Comparison of ENCODE assay signal across 8 cellular contexts in the genomic region with DNA sequence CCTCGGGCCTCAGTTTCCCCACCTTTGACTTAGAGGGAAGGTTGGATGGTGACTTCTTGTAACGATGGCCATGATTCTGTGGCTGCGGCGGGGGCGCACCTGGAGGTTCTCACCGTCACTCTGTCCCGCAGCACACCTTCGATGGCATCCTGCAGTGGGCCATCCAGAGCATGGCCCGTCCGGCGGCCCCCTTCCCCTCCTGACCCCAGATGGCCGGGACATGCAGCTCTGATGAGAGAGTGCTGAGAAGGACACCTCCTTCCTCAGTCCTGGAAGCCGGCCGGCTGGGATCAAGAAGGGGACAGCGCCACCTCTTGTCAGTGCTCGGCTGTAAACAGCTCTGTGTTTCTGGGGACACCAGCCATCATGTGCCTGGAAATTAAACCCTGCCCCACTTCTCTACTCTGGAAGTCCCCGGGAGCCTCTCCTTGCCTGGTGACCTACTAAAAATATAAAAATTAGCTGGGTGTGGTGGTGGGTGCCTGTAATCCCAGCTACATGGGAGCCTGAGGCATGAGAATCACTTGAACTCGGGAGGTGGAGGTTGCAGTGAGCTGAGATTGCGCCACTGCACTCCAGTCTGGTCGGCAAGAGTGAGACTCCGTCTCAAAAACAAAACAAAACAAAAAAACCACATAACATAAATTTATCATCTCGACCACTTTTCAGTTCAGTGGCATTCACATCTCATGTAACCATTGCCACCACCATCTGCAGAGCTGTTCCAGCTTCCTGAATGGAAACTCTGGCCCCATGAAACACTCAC. TPM values are rescaled to one million over a fixed set of nuclear protein-coding genes. Genes with fewer than 3 reads are reported as not detected.
DNase-seq lines count a peak whose midpoint lies in the region; ATAC-seq and TF ChIP-seq lines count a peak whose summit lies in the region.

No MANE protein-coding gene starts in this region.

- H3K27me3 Mint-ChIP-seq in chondrocyte (ENCODE audit: low read depth), result no peaks in the 10 kb centered on the region

- ATAC-seq in HCT116 (peak; percentile 60), left lobe of liver (peak; percentile 65), HG03039 (IDR thresholded peaks at IDR 0.05; ENCODE audit: unreplicated experiment) (no peak)

- H3K36me3 ChIP-seq in BLaER1, result no peaks in the 10 kb centered on the region
- no peaks in the 10 kb centered on the region for H3K36me3 ChIP-seq in HCT116 (ENCODE audit: control insufficient read depth in 1 of 2, insufficient read depth in 2 of 2, low read length in 2 of 2)

- intact Hi-C loops in HCT116 (cut with micrococcal nuclease), result no loop called here

- no peak for TF ChIP-seq POLR2A in HCT116 (IDR thresholded peaks at IDR 0.05; ENCODE audit: borderline replicate concordance, extremely low read depth, insufficient read depth, insufficient read length)

- RAD21 ChIA-PET in HCT116 (lab: Charles Lee; ENCODE audit: low non-redundant PET in 1 of 2, low total read pairs in 2 of 2, uncharacterized antibody in 2 of 2, unreplicated experiment in 2 of 2), result interaction anchor here in 1 of 2 experiments (0.9 kb wide), 1 partner anchor 158 kb away, joined by 4 read pairs; no protein-coding TSS in a partner anchor

- CTCF ChIA-PET in HCT116 (lab: Charles Lee), result interaction anchor here (0.5 to 1.3 kb wide), 6 partner anchors 9 to 591 kb away, joined by 3 to 8 read pairs (median 3); no protein-coding TSS in a partner anchor

- DNase-seq in HCT116 (ENCODE audit: low read depth, low spot score), result peak; percentile 58
- DNase-seq in NCI-H526 treated with DMSO at 0.1 percent for 48 hours (lab: John Stamatoyannopoulos, UW), result peak; percentile 43
- peak; percentile 84 for DNase-seq in activated CD4-positive, alpha-beta T cell treated with anti-CD3 and anti-CD28 coated beads for 48 hours
- DNase-seq in chondrocyte (ENCODE audit: low spot score), result no peak
- peak; percentile 84 for DNase-seq in left lobe of liver (ENCODE audit: low spot score)
- DNase-seq in stimulated activated CD4-positive, alpha-beta T cell treated with anti-CD3 and anti-CD28 coated beads, Interleukin-4, amount 100 ng/mL, for 24 hours, result peak; percentile 79

- BruUV-seq in HCT116 (replicated peaks; lab: Mats Ljungman, UMichigan), result no TSS peak

- no peaks in the 10 kb centered on the region for H3K36me3 Mint-ChIP-seq in chondrocyte (ENCODE audit: low read depth)

- H3K79me2 ChIP-seq in HCT116 (ENCODE audit: insufficient read depth, low read length), result peaks cover 23% of the 10 kb centered on the region

- H3K9me3 Mint-ChIP-seq in chondrocyte (ENCODE audit: low read depth), result no peaks in the 10 kb centered on the region

- H3K4me2 ChIP-seq in BLaER1, result peak overlapping the region; percentile 69
- peak overlapping the region; percentile 66 for H3K4me2 ChIP-seq in HCT116 (ENCODE audit: low read length)

- H3K4me3 Mint-ChIP-seq in chondrocyte (ENCODE audit: unreplicated experiment), result no peak overlapping the region

- POLR2A ChIA-PET in HCT116 (lab: Charles Lee), result no interaction called here

- TF ChIP-seq RAD21 in HCT116 (IDR thresholded peaks at IDR 0.05; ENCODE audit: low read depth), result no peak

- H3K27ac ChIP-seq in BLaER1 (peak overlapping the region; percentile 36; the same call in 1 of the 2 replicates), HCT116 (ENCODE audit: low read depth, low read length) (no peak overlapping the region)

- TF ChIP-seq CTCF in HCT116 (IDR thresholded peaks at IDR 0.05 in 2 of 3, conservative IDR thresholded peaks at IDR 0.05 in 1 of 3; ENCODE audit: borderline replicate concordance in 1 of 3, insufficient read depth in 1 of 3, low read depth in 2 of 3, low read length in 2 of 3), result peak in 2 of 3 experiments; percentile 78 to 84; a peak in 4 of 6 replicates
- TF ChIP-seq CTCF in chondrocyte (IDR thresholded peaks at IDR 0.05), result peak; percentile 91

- H3K4me3 ChIP-seq in BLaER1 (no peak overlapping the region), HCT116 (replicated peaks in 1 of 2; ENCODE audit: low read depth in 1 of 2, low read length in 2 of 2) (peak overlapping the region in 1 of 2 experiments; percentile 23; a peak in 1 of 4 replicates)

- H3K9me3 ChIP-seq in BLaER1, result no peaks in the 10 kb centered on the region
- H3K9me3 ChIP-seq in HCT116 (ENCODE audit: control insufficient read depth in 1 of 2, insufficient read depth in 1 of 2, low read depth in 1 of 2, low read length in 2 of 2), result no peaks in the 10 kb centered on the region

- H4K20me1 ChIP-seq in BLaER1, result peaks cover 23% of the 10 kb centered on the region
- no peaks in the 10 kb centered on the region for H4K20me1 ChIP-seq in HCT116 (ENCODE audit: insufficient read depth)

- peaks cover 78% of the 10 kb centered on the region for H3K4me1 ChIP-seq in BLaER1
- peaks cover 15 to 44% of the 10 kb centered on the region in 2 experiments for H3K4me1 ChIP-seq in HCT116 (ENCODE audit: control insufficient read depth in 1 of 2, insufficient read depth in 2 of 2, low read length in 2 of 2)

- peak overlapping the region; percentile 60 for H3K27ac Mint-ChIP-seq in chondrocyte (ENCODE audit: unreplicated experiment)

- H3K9ac ChIP-seq in BLaER1 (no peak overlapping the region), HCT116 (ENCODE audit: low read length) (peak overlapping the region; percentile 34)

- H2AFZ ChIP-seq in HCT116 (ENCODE audit: low read depth, low read length, poor library complexity, severe bottlenecking), result peak overlapping the region; percentile 71

- no peaks in the 10 kb centered on the region for H3K9me2 ChIP-seq in HCT116 (ENCODE audit: insufficient read depth)

- no peaks in the 10 kb centered on the region for H3K27me3 ChIP-seq in BLaER1
- H3K27me3 ChIP-seq in HCT116 (ENCODE audit: insufficient read depth, low read length), result no peaks in the 10 kb centered on the region

- H3K4me1 Mint-ChIP-seq in chondrocyte (ENCODE audit: low read depth), result peaks cover 36% of the 10 kb centered on the region

TF ChIP-seq in HCT116, 20 proteins besides CTCF, POLR2A, EP300 and RAD21:
- TF ChIP-seq, protein P1, sequence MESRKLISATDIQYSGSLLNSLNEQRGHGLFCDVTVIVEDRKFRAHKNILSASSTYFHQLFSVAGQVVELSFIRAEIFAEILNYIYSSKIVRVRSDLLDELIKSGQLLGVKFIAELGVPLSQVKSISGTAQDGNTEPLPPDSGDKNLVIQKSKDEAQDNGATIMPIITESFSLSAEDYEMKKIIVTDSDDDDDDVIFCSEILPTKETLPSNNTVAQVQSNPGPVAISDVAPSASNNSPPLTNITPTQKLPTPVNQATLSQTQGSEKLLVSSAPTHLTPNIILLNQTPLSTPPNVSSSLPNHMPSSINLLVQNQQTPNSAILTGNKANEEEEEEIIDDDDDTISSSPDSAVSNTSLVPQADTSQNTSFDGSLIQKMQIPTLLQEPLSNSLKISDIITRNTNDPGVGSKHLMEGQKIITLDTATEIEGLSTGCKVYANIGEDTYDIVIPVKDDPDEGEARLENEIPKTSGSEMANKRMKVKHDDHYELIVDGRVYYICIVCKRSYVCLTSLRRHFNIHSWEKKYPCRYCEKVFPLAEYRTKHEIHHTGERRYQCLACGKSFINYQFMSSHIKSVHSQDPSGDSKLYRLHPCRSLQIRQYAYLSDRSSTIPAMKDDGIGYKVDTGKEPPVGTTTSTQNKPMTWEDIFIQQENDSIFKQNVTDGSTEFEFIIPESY (IDR thresholded peaks at IDR 0.05; ENCODE audit: extremely low read depth, insufficient replicate concordance, low read length), result no peak
- TF ChIP-seq YY1 (IDR thresholded peaks at IDR 0.05; ENCODE audit: extremely low read depth, insufficient replicate concordance, low read depth, low read length), result peak; percentile 45

RNA-seq across cellular contexts. Expression of gene PFKL, which starts 2.1 kb away (rescaled TPM):
- total RNA-seq in HCT116 (2021; ENCODE audit: unreplicated experiment) (150 TPM), chondrocyte (112 to 129 TPM (median 129 TPM) in 3 replicates), left lobe of liver (97.6 TPM)
- polyA plus RNA-seq in HCT116 (2012), result 202 and 254 TPM in 2 replicates

RNA-seq across cellular contexts. Expression of gene AIRE, which starts 12.0 kb away (rescaled TPM):
- total RNA-seq in HCT116 (2021; ENCODE audit: unreplicated experiment), result not detected
- 0.01 TPM in 1 of 2 replicates, not detected in the other for polyA plus RNA-seq in HCT116 (2012)
- total RNA-seq in chondrocyte, result not detected in 3 replicates
- total RNA-seq in left lobe of liver, result not detected

RNA-seq across cellular contexts. Expression of gene DNMT3L, which starts 36.0 kb away (rescaled TPM):
- total RNA-seq in HCT116 (2021; ENCODE audit: unreplicated experiment) (not detected), chondrocyte (not detected in 3 replicates), left lobe of liver (1.1 TPM)
- not detected in 2 replicates for polyA plus RNA-seq in HCT116 (2012)

RNA-seq across cellular contexts. Expression of gene CFAP410, which starts 41.5 kb away (rescaled TPM):
- total RNA-seq in HCT116 (2021; ENCODE audit: unreplicated experiment) (15.3 TPM), chondrocyte (14.2 to 19.5 TPM (median 17.7 TPM) in 3 replicates), left lobe of liver (13.9 TPM)
- polyA plus RNA-seq in HCT116 (2012), result 12.6 and 13.0 TPM in 2 replicates

RNA-seq across cellular contexts. Expression of gene TRPM2, which starts 55.7 kb away (rescaled TPM):
- total RNA-seq in HCT116 (2021; ENCODE audit: unreplicated experiment), result 28.1 TPM
- 15.6 and 17.9 TPM in 2 replicates for polyA plus RNA-seq in HCT116 (2012)
- total RNA-seq in chondrocyte, result 0.21 to 0.32 TPM in 2 of 3 replicates, not detected in the other
- total RNA-seq in left lobe of liver, result 1.4 TPM
